ENCODE assay signal across 7 cellular contexts in genomic region chr9:117555964-117556629, GRCh38.
A peak's percentile ranks its signal among the peaks of the same experiment; 100 is the strongest.
DNase-seq lines count a peak whose midpoint lies in the region; ATAC-seq and TF ChIP-seq lines count a peak whose summit lies in the region.

No MANE protein-coding gene starts in this region.

- H3K36me3 ChIP-seq in Peyer's patch (no peaks in the 10 kb centered on the region), colonic mucosa (no peaks in the 10 kb centered on the region)

- H3K4me3 ChIP-seq in Peyer's patch: no peak overlapping the region
- no peak overlapping the region for H3K4me3 ChIP-seq in colonic mucosa

- no peaks in the 10 kb centered on the region for H3K9me3 ChIP-seq in Peyer's patch
- no peaks in the 10 kb centered on the region for H3K9me3 ChIP-seq in colonic mucosa

- no peak overlapping the region for H3K27ac ChIP-seq in Peyer's patch
- H3K27ac ChIP-seq in colonic mucosa: no peak overlapping the region

- DNase-seq in EL (peak; percentile 53), Peyer's patch (peak in 2 of 3 donors; percentile 77 to 86), colonic mucosa (peak; percentile 75), myocyte (ENCODE audit: low read depth) (peak; percentile 60)
- DNase-seq in stimulated activated naive CD4-positive, alpha-beta T cell treated with Interleukin-2 at 50 U/mL for 16 hours (lab: John Stamatoyannopoulos, UW): no peak

- no peak for TF ChIP-seq POLR2A in Peyer's patch (IDR thresholded peaks at IDR 0.05)

- TF ChIP-seq CTCF in Peyer's patch (IDR thresholded peaks at IDR 0.05) (peak in 4 of 6 experiments; percentile 28 to 66 (median 61)), colonic mucosa (IDR thresholded peaks at IDR 0.05) (peak; percentile 51)

- no peak overlapping the region for H3K9ac ChIP-seq in colonic mucosa (ENCODE audit: low read depth in 2 of 2, low read length in 2 of 2)

- intact Hi-C loops in colonic mucosa (cut with DNase I): loop anchor here (5.0 kb wide), 1 partner anchor 69 kb away; no protein-coding TSS in a partner anchor

- H3K27me3 ChIP-seq in Peyer's patch: no peaks in the 10 kb centered on the region
- no peaks in the 10 kb centered on the region for H3K27me3 ChIP-seq in colonic mucosa

- ATAC-seq in GM19351 (IDR thresholded peaks at IDR 0.05; ENCODE audit: unreplicated experiment): peak; percentile 96
- ATAC-seq in HG03342 (IDR thresholded peaks at IDR 0.05; ENCODE audit: unreplicated experiment): peak; percentile 86

- H3K4me1 ChIP-seq in Peyer's patch (no peaks in the 10 kb centered on the region), colonic mucosa (no peaks in the 10 kb centered on the region)
